ENCODE assay signal across 7 cellular contexts in genomic region chr2:191020221-191020741, GRCh38. TPM values are rescaled to one million over a fixed set of nuclear protein-coding genes. Genes with fewer than 3 reads are reported as not detected.
DNase-seq lines count a peak whose midpoint lies in the region; ATAC-seq, FAIRE-seq and TF ChIP-seq lines count a peak whose summit lies in the region.

No MANE protein-coding gene starts in this region.

- intact Hi-C loops in GM12878 (cut with micrococcal nuclease; ENCODE audit: unreplicated experiment), result loop anchor here (1.0 kb wide), 1 partner anchor 9 kb away; no protein-coding TSS in a partner anchor
- intact Hi-C loops in sigmoid colon (cut with DNase I), result no loop called here

- H3K4me2 ChIP-seq in GM12878 (ENCODE audit: control insufficient read depth, insufficient read depth), result peak overlapping the region; percentile 98

- in situ Hi-C loops in GM12878 (cut with MboI), result no loop called here

- H3K27ac ChIP-seq in GM12878 (ENCODE audit: control insufficient read depth, insufficient read depth) (peak overlapping the region; percentile 100), sigmoid colon (peak overlapping the region; percentile 82 to 96 (median 88))

- ATAC-seq in GM18517 (IDR thresholded peaks at IDR 0.05; ENCODE audit: unreplicated experiment), result peak; percentile 74
- ATAC-seq in HG03025 (IDR thresholded peaks at IDR 0.05; ENCODE audit: low FRiP score, unreplicated experiment), result peak; percentile 79
- ATAC-seq in GM12878, result peak; percentile 80

- no TSS peak for BruUV-seq in GM12878 (replicated peaks; lab: Mats Ljungman, UMichigan)

- POLR2A ChIA-PET in GM12878 (lab: Charles Lee), result interaction anchor here (0.6 to 3.2 kb wide), 11 partner anchors 8 to 658 kb away, joined by 3 to 28 read pairs (median 3); partner anchors contain the start of genes NABP1 and STAT4

- TF ChIP-seq RAD21 in GM12878 (IDR thresholded peaks at IDR 0.05; ENCODE audit: insufficient read depth, low read depth, low read length), result no peak

- SMC1A ChIA-PET in GM12878 (lab: Charles Lee; ENCODE audit: uncharacterized antibody, unreplicated experiment), result interaction anchor here (0.8 to 2.7 kb wide), 6 partner anchors 9 to 138 kb away, joined by 3 to 16 read pairs (median 6); no protein-coding TSS in a partner anchor

- no peaks in the 10 kb centered on the region; the same call in 2 of the 3 replicates for H3K9me3 ChIP-seq in GM12878 (replicated peaks; ENCODE audit: control insufficient read depth, insufficient read depth, low read length)
- H3K9me3 ChIP-seq in sigmoid colon, result no peaks in the 10 kb centered on the region

- peaks cover 24% of the 10 kb centered on the region for H3K79me2 ChIP-seq in GM12878 (ENCODE audit: control insufficient read depth, insufficient read depth, low read length)

- TF ChIP-seq POLR2A in GM12878 (IDR thresholded peaks at IDR 0.05; ENCODE audit: low read depth, low read length) (peak; percentile 97), sigmoid colon (IDR thresholded peaks at IDR 0.05) (peak; percentile 77 to 90)

- H2AFZ ChIP-seq in GM12878 (ENCODE audit: control insufficient read depth, low read depth, low read length), result no peak overlapping the region

- TF ChIP-seq CTCF in GM12878 (IDR thresholded peaks at IDR 0.05 in 2 of 3, conservative IDR thresholded peaks at IDR 0.05 in 1 of 3; ENCODE audit: control insufficient read depth in 2 of 3, extremely low read depth in 1 of 3, insufficient read depth in 1 of 3, low read depth in 3 of 3, low read length in 3 of 3) (no peak), sigmoid colon (IDR thresholded peaks at IDR 0.05) (peak in 1 of 4 experiments; percentile 25)

- peak; percentile 79 for DNase-seq in NCI-H2029 treated with DMSO at 0.1 percent for 48 hours (lab: John Stamatoyannopoulos, UW)
- DNase-seq in T1000 (lab: John Stamatoyannopoulos, UW), result peak; percentile 89
- peak; percentile 93 for DNase-seq in GM12878 (ENCODE audit: low read depth, low spot score)
- peak; percentile 83 for DNase-seq in iPS DF 19.7 (ENCODE audit: low read depth, low spot score)
- DNase-seq in sigmoid colon, result peak; percentile 96

- H3K36me3 ChIP-seq in GM12878 (ENCODE audit: control insufficient read depth in 2 of 2, insufficient read depth in 2 of 2, low read length in 1 of 2) (no peaks in the 10 kb centered on the region), sigmoid colon (no peaks in the 10 kb centered on the region)

- CTCF ChIA-PET in GM12878 (lab: Yijun Ruan, JAX), result interaction anchor here (1.0 to 2.2 kb wide), 5 partner anchors 9 to 92 kb away, joined by 3 to 8 read pairs (median 3); no protein-coding TSS in a partner anchor

- H3K27me3 ChIP-seq in GM12878 (replicated peaks in 1 of 2; ENCODE audit: control insufficient read depth in 2 of 2, insufficient read depth in 2 of 2, low read length in 1 of 2) (no peaks in the 10 kb centered on the region), sigmoid colon (no peaks in the 10 kb centered on the region)

- peak; percentile 23 for FAIRE-seq in GM12878 (lab: Jason Lieb, UNC)

- H3K4me3 ChIP-seq in GM12878 (peak overlapping the region; percentile 69), sigmoid colon (peak overlapping the region; percentile 57 to 81 (median 70))

- peaks cover 48% of the 10 kb centered on the region for H3K4me1 ChIP-seq in GM12878 (ENCODE audit: control insufficient read depth, insufficient read depth, low read length)
- H3K4me1 ChIP-seq in sigmoid colon, result peaks cover 0 to 17% (median 8%) of the 10 kb centered on the region in 4 donors

- RAD21 ChIA-PET in GM12878 (lab: Charles Lee; ENCODE audit: unreplicated experiment), result interaction anchor here (0.5 to 3.1 kb wide), 10 partner anchors 8 to 486 kb away, joined by 3 to 18 read pairs (median 4); partner anchors contain the start of gene NEMP2

- peak; percentile 97 to 100 for TF ChIP-seq EP300 in GM12878 (IDR thresholded peaks at IDR 0.05; ENCODE audit: borderline replicate concordance in 1 of 2, control insufficient read depth in 1 of 2, low read depth in 2 of 2, low read length in 2 of 2)
- peak; percentile 75 to 98 (median 87) for TF ChIP-seq EP300 in sigmoid colon (IDR thresholded peaks at IDR 0.05)

- WGBS in GM12878 (ENCODE audit: insufficient coverage, insufficient replicate concordance, low lambda C conversion rate, missing lambda C conversion rate), result under 1% methylated on average over 59 of the region's 59 CpGs
- 0% methylated on average over 59 of the region's 59 CpGs for WGBS in sigmoid colon, 2 donors

- peak overlapping the region; percentile 100 for H3K9ac ChIP-seq in GM12878 (ENCODE audit: control insufficient read depth, insufficient read depth, low read length)

- no peaks in the 10 kb centered on the region for H4K20me1 ChIP-seq in GM12878 (ENCODE audit: control insufficient read depth, insufficient read depth)

TF ChIP-seq in GM12878, 131 proteins besides CTCF, POLR2A, EP300 and RAD21 (continues in another document):
- TF ChIP-seq TAF1 (IDR thresholded peaks at IDR 0.05; ENCODE audit: borderline replicate concordance, low read depth, low read length) (peak; percentile 95), ZNF274 (IDR thresholded peaks at IDR 0.05; ENCODE audit: insufficient read depth, insufficient read length) (no peak), STAT1 (conservative IDR thresholded peaks at IDR 0.05) (peak; percentile 100), LARP7 (IDR thresholded peaks at IDR 0.05) (peak; percentile 86), BCL3 (IDR thresholded peaks at IDR 0.05; ENCODE audit: borderline replicate concordance, insufficient read depth, low read depth, low read length, poor library complexity, severe bottlenecking) (peak; percentile 85), MYB (IDR thresholded peaks at IDR 0.05; ENCODE audit: borderline replicate concordance, low read depth, low read length) (peak; percentile 97), HDAC6 (IDR thresholded peaks at IDR 0.05; ENCODE audit: unreplicated experiment) (no peak), IRF4 (IDR thresholded peaks at IDR 0.05; ENCODE audit: low read depth, low read length) (peak; percentile 79; the same call in 1 of the 2 replicates), ZNF687 (IDR thresholded peaks at IDR 0.05) (peak; percentile 90)

RNA-seq across cellular contexts. Expression of gene STAT1, which starts 6.3 kb away (rescaled TPM):
- total RNA-seq in GM12878 (2013; cell fraction: nucleolus; rRNA removed), result 234 and 236 TPM in 2 replicates
- total RNA-seq in GM12878 (2014; rRNA removed) (266 and 304 TPM in 2 replicates), GM12878 (2014; rRNA removed; fragmentation: Illumina TruSeq; extraction: Trizol) (249 and 277 TPM in 2 replicates), GM12878 (2021) (309 and 336 TPM in 2 replicates), sigmoid colon (10 to 100 TPM; 47.4 to 78.5 (median 55.8) TPM)
- 185 TPM for polyA plus RNA-seq in GM12878 (2011; ENCODE audit: low read depth)
- polyA plus RNA-seq in GM12878 (2011; rRNA removed) (398 and 422 TPM in 2 replicates), GM12878 (2014; fragmentation: Illumina TruSeq; extraction: Trizol) (337 and 410 TPM in 2 replicates), GM12878 (2014; fragmentation: Nextera tagmentation; extraction: Ambion mirVana) (100 to 1,000 TPM in 1 of 2 experiments, 10 to 100 TPM in 1; 81.8 to 102 TPM), GM12878 (2014; rRNA removed) (243 and 305 TPM in 2 replicates), GM12878 (2016; fragmentation: Nextera tagmentation; extraction: Ambion mirVana) (100 to 1,000 TPM; 318 to 326 TPM), sigmoid colon (10 to 100 TPM; 32.8 to 93.8 (median 33.6) TPM)
- polyA plus RNA-seq in GM12878 (2011; cell fraction: cytosol; rRNA removed), result 272 and 306 TPM in 2 replicates
- 395 and 414 TPM in 2 replicates for polyA plus RNA-seq in GM12878 (2011; cell fraction: nucleus; rRNA removed)
- polyA plus RNA-seq in GM12878 (2012), result 237 and 268 TPM in 2 replicates
- polyA minus RNA-seq in GM12878 (2011; rRNA and poly(A)+ RNA removed), result 452 and 493 TPM in 2 replicates
- polyA minus RNA-seq in GM12878 (2011; cell fraction: cytosol; rRNA and poly(A)+ RNA removed), result 179 and 200 TPM in 2 replicates
- 391 and 520 TPM in 2 replicates for polyA minus RNA-seq in GM12878 (2011; cell fraction: nucleus; rRNA and poly(A)+ RNA removed)

Comparison
In these comparisons a context has a peak if more than half of its experiments do, and no peak if none do; other contexts are left out.
1. Peak in every context shown above with its lines: DNase-seq, ATAC-seq, H3K4me3 ChIP-seq and H3K27ac ChIP-seq.